Comparison of ENCODE assay signal across 19 cellular contexts in the genomic region with DNA sequence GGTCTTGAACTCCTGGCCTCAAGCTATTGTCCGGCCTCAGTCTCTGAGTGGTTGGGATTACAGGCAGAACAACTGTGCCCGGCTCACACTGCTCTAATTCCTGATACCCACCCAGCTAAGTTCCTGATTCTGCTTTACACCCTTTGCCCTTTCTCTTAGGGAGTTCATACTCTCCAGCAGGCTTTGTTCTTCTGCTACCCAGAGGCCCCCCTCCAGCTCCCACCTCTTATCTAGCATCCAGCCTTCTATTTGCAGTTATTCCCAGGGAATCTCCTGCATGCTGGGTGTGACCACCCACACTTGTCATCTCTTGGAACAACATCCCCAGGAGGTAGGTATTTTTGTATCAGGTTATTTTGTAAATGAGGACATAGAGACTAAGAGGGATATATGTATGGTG.
DNase-seq lines count a peak whose midpoint lies in the region; ATAC-seq and TF ChIP-seq lines count a peak whose summit lies in the region.
"Had no signal": no experiment of that assay in that cellular context is flagged by ENCODE, and none has a peak within 500 bp of the region (broad histone marks: within the 10 kb centered on the region; RNA-seq: fewer than 3 reads in every experiment).

No MANE protein-coding gene starts in this region.

- BruUV-seq in Caco-2 (replicated peaks; lab: Mats Ljungman, UMichigan) (no TSS peak), A673 (replicated peaks; lab: Mats Ljungman, UMichigan) (no TSS peak)

- H3K36me3 ChIP-seq in Caco-2 (ENCODE audit: control insufficient read depth, insufficient read depth, low read length) (no peaks in the 10 kb centered on the region), endodermal cell (ENCODE audit: control insufficient read depth, insufficient read depth, low read length) (no peaks in the 10 kb centered on the region), A673 (ENCODE audit: insufficient read depth, low read length, poor library complexity, severe bottlenecking) (no peaks in the 10 kb centered on the region)
- H3K36me3 ChIP-seq: lower lobe of right lung, spleen, thoracic aorta had no signal

- H3K27me3 ChIP-seq in Caco-2 (replicated peaks; ENCODE audit: control insufficient read depth, insufficient read depth, low read length): no peaks in the 10 kb centered on the region
- no peaks in the 10 kb centered on the region for H3K27me3 ChIP-seq in endodermal cell (ENCODE audit: control insufficient read depth, insufficient read depth, low read length, poor library complexity, severe bottlenecking)
- H3K27me3 ChIP-seq in A673 (replicated peaks; ENCODE audit: insufficient read depth, low read depth, low read length, poor library complexity): no peaks in the 10 kb centered on the region
- H3K27me3 ChIP-seq: spleen had no signal

- H3K27ac ChIP-seq in endodermal cell (ENCODE audit: low read depth, low read length) (no peak overlapping the region), A673 (ENCODE audit: low read depth, low read length, poor library complexity, severe bottlenecking) (no peak overlapping the region)

- intact Hi-C loops in Caco-2 (cut with micrococcal nuclease; ENCODE audit: unreplicated experiment) (loop anchor here (2.0 kb wide), 2 partner anchors 155 to 205 kb away; no protein-coding TSS in a partner anchor), A673 (cut with micrococcal nuclease; ENCODE audit: unreplicated experiment) (no loop called here)

- POLR2A ChIA-PET in Caco-2 (lab: Charles Lee) (no interaction called here), A673 (lab: Charles Lee; ENCODE audit: low non-redundant PET) (no interaction called here)

- DNase-seq in Caco-2 (peak in 1 of 2 experiments; percentile 39), NCI-H69 (lab: John Stamatoyannopoulos, UW) (peak; percentile 3), endodermal cell (peak; percentile 73), progenitor cell of endocrine pancreas (ENCODE audit: low spot score, unreplicated experiment) (no peak), A673 (ENCODE audit: low spot score) (no peak), GDM1 (lab: John Stamatoyannopoulos, UW) (no peak)
- DNase-seq: activated B cell treated with CpG ODN at 0.5 μM for 24 hours; activated CD8-positive, alpha-beta memory T cell treated with anti-CD3 and anti-CD28 coated beads, Interleukin-2, amount 50 U/mL, for 4 hours; aorta; dermis blood vessel endothelial cell; lower lobe of right lung; NCI-H1694 treated with DMSO at 0.1 percent for 48 hours; NCI-H748 treated with DMSO at 0.1 percent for 48 hours; spleen; stimulated activated CD4-positive, alpha-beta T cell treated with anti-CD3 and anti-CD28 coated beads, Interleukin-2, amount 100 ng/mL, for 48 hours; stimulated activated naive CD4-positive, alpha-beta T cell had no signal

- H3K27ac Mint-ChIP-seq in Caco-2 (ENCODE audit: unreplicated experiment) (peak overlapping the region; percentile 95), endodermal cell (peak overlapping the region; percentile 27), progenitor cell of endocrine pancreas (peak overlapping the region; percentile 95)
- H3K27ac Mint-ChIP-seq: activated B cell treated with CpG ODN at 0.5 μM for 24 hours; activated naive CD4-positive, alpha-beta T cell treated with anti-CD3 and anti-CD28 coated beads, Interleukin-2, amount 50 U/mL, for 72 hours had no signal

- H3K9me3 Mint-ChIP-seq in Caco-2 (ENCODE audit: unreplicated experiment): no peaks in the 10 kb centered on the region
- peaks cover 4% of the 10 kb centered on the region for H3K9me3 Mint-ChIP-seq in endodermal cell
- peaks cover 2% of the 10 kb centered on the region for H3K9me3 Mint-ChIP-seq in progenitor cell of endocrine pancreas (ENCODE audit: low read depth)

- H3K27me3 Mint-ChIP-seq in Caco-2 (ENCODE audit: insufficient read depth, unreplicated experiment) (no peaks in the 10 kb centered on the region), endodermal cell (ENCODE audit: insufficient read depth) (peaks cover 2% of the 10 kb centered on the region), progenitor cell of endocrine pancreas (no peaks in the 10 kb centered on the region)

- no peak for ATAC-seq in HG03039 (IDR thresholded peaks at IDR 0.05; ENCODE audit: unreplicated experiment)
- ATAC-seq: activated naive CD4-positive, alpha-beta T cell treated with anti-CD3 and anti-CD28 coated beads, Interleukin-2, amount 50 U/mL, for 72 hours had no signal

- H3K4me1 Mint-ChIP-seq in Caco-2 (ENCODE audit: low read depth, unreplicated experiment): peaks cover 40% of the 10 kb centered on the region
- peaks cover 34% of the 10 kb centered on the region for H3K4me1 Mint-ChIP-seq in endodermal cell
- peaks cover 34% of the 10 kb centered on the region for H3K4me1 Mint-ChIP-seq in progenitor cell of endocrine pancreas (ENCODE audit: low read depth)
- H3K4me1 Mint-ChIP-seq: activated B cell treated with CpG ODN at 0.5 μM for 24 hours had no signal

- H3K4me3 ChIP-seq in Caco-2 (ENCODE audit: low read depth, low read length): no peak overlapping the region
- H3K4me3 ChIP-seq in endodermal cell (ENCODE audit: low read length): no peak overlapping the region
- H3K4me3 ChIP-seq in A673 (ENCODE audit: low read depth, low read length, poor library complexity, severe bottlenecking): no peak overlapping the region
- H3K4me3 ChIP-seq: lower lobe of right lung, spleen had no signal

- peak overlapping the region; percentile 73 for H3K4me3 Mint-ChIP-seq in Caco-2 (ENCODE audit: unreplicated experiment)
- H3K4me3 Mint-ChIP-seq in endodermal cell: no peak overlapping the region
- H3K4me3 Mint-ChIP-seq in progenitor cell of endocrine pancreas (ENCODE audit: low read depth): no peak overlapping the region
- H3K4me3 Mint-ChIP-seq: activated B cell treated with CpG ODN at 0.5 μM for 24 hours had no signal

- TF ChIP-seq CTCF in Caco-2 (IDR thresholded peaks at IDR 0.05; ENCODE audit: insufficient read depth in 1 of 2, low read depth in 1 of 2, low read length in 1 of 2, severe bottlenecking in 1 of 2, unreplicated experiment in 1 of 2) (no peak), endodermal cell (conservative IDR thresholded peaks at IDR 0.05) (no peak), progenitor cell of endocrine pancreas (IDR thresholded peaks at IDR 0.05; ENCODE audit: unreplicated experiment) (no peak), A673 (conservative IDR thresholded peaks at IDR 0.05; ENCODE audit: low read depth, low read length) (no peak)

- CTCF ChIA-PET in Caco-2 (lab: Charles Lee): no interaction called here
- CTCF ChIA-PET in A673 (lab: Charles Lee): no interaction called here

- H3K4me1 ChIP-seq in Caco-2: peaks cover 46% of the 10 kb centered on the region
- H3K4me1 ChIP-seq in endodermal cell (ENCODE audit: control insufficient read depth, insufficient read depth, low read length): peaks cover 3% of the 10 kb centered on the region
- H3K4me1 ChIP-seq in A673 (ENCODE audit: insufficient read depth, low read length, poor library complexity, severe bottlenecking): peaks cover 20% of the 10 kb centered on the region

- no peak overlapping the region for H3K9ac ChIP-seq in endodermal cell (ENCODE audit: extremely low read depth, low read length, poor library complexity, severe bottlenecking)

- H3K36me3 Mint-ChIP-seq in Caco-2 (ENCODE audit: insufficient read depth, unreplicated experiment) (peaks cover 5% of the 10 kb centered on the region), endodermal cell (ENCODE audit: low read depth) (no peaks in the 10 kb centered on the region), progenitor cell of endocrine pancreas (ENCODE audit: insufficient read depth) (peaks cover 2% of the 10 kb centered on the region)

- WGBS in endodermal cell (ENCODE audit: insufficient coverage in 1 of 2, insufficient read length in 1 of 2), 2 experiments: 65 to 80% methylated on average over 2 of the region's 2 CpGs

- H3K9me3 ChIP-seq in Caco-2 (no peaks in the 10 kb centered on the region), endodermal cell (ENCODE audit: control insufficient read depth, low read length) (no peaks in the 10 kb centered on the region), A673 (ENCODE audit: low read depth, low read length, poor library complexity, severe bottlenecking) (no peaks in the 10 kb centered on the region)
- H3K9me3 ChIP-seq: lower lobe of right lung, thoracic aorta had no signal

Comparison
In these comparisons a context has a peak if more than half of its experiments do, and no peak if none do; other contexts are left out.
1. DNase-seq: peak in NCI-H69 (single experiment) and endodermal cell (single experiment); none in progenitor cell of endocrine pancreas (single experiment), A673 (single experiment) and GDM1 (single experiment).
2. H3K27ac Mint-ChIP-seq: peak in every context shown above with its lines; median percentile 95 in Caco-2; 95 in progenitor cell of endocrine pancreas; 27 in endodermal cell.